ENCODE assay signal across 10 cellular contexts in the genomic region with DNA sequence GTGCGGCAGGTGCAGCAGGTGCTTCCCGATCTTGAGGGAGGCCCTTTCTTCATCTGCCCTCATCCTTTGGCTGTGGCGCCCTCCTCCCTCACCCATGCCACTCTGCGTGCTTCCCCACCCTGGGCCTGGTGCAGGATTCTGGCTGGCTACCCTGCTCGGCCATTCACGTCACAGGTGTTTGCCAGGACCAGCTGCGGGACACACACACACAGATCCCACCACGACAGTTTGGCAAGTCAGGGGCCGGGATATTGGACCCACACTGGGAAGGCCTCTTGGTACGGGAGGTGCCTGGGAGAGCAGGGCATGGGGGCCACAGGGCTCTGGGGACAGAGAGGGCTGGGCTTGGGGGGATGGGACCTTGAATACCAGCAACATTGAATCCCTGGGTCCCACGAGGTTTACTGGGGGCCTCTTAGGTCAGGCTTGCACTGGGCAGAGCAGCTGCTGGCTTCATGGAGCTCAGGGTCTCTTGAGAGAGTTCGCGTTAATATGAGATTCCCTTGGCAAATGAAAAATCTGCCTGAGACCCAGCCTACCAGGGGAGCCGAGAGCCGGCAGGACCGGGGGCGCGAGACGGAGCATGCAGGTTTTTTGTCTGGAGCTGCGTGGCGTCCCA. TPM values are rescaled to one million over a fixed set of nuclear protein-coding genes. Genes with fewer than 3 reads are reported as not detected.
A peak's percentile ranks its signal among the peaks of the same experiment; 100 is the strongest.
DNase-seq lines count a peak whose midpoint lies in the region; ATAC-seq, FAIRE-seq and TF ChIP-seq lines count a peak whose summit lies in the region.
"Had no signal": no experiment of that assay in that cellular context is flagged by ENCODE, and none has a peak within 500 bp of the region (broad histone marks: within the 10 kb centered on the region; RNA-seq: fewer than 3 reads in every experiment).

No MANE protein-coding gene starts in this region.

- H3K27ac ChIP-seq in CD4-positive, alpha-beta T cell (ENCODE audit: low read depth, low read length): peak overlapping the region; percentile 40
- no peak overlapping the region for H3K27ac ChIP-seq in muscle layer of duodenum (ENCODE audit: low read length)
- no peak overlapping the region for H3K27ac ChIP-seq in ovary

- H3K36me3 ChIP-seq in muscle layer of duodenum (ENCODE audit: control insufficient read depth in 1 of 2, insufficient read depth in 2 of 2, low read length in 2 of 2) (no peaks in the 10 kb centered on the region), ovary (no peaks in the 10 kb centered on the region)
- H3K36me3 ChIP-seq: MG63 had no signal

- 70 to 77% (median 76%) methylated on average over 21 of the region's 21 CpGs for WGBS in ovary, 3 donors

- FAIRE-seq in GM19239 (lab: Jason Lieb, UNC): peak; percentile 47
- FAIRE-seq: H54 had no signal

- CTCF ChIA-PET in CD4-positive, alpha-beta T cell (lab: Charles Lee): interaction anchor here (0.8 to 1.7 kb wide), 5 partner anchors 16 to 525 kb away, joined by 3 to 4 read pairs (median 3); no protein-coding TSS in a partner anchor

- H3K4me1 Mint-ChIP-seq in CD4-positive, alpha-beta T cell (ENCODE audit: low read depth): peaks cover 96% of the 10 kb centered on the region
- peaks cover 52% of the 10 kb centered on the region for H3K4me1 Mint-ChIP-seq in activated T-helper 17 cell treated with anti-CD3 and anti-CD28 coated beads, Interleukin-2, amount 50 U/mL, for 72 hours

- H3K9me3 Mint-ChIP-seq in CD4-positive, alpha-beta T cell: no peaks in the 10 kb centered on the region
- peaks cover 4% of the 10 kb centered on the region for H3K9me3 Mint-ChIP-seq in activated T-helper 17 cell treated with anti-CD3 and anti-CD28 coated beads, Interleukin-2, amount 50 U/mL, for 72 hours

- no peak for DNase-seq in CD4-positive, alpha-beta T cell
- DNase-seq in GM19239 (ENCODE audit: insufficient read length, low spot score): no peak
- no peak for DNase-seq in GM10266 (ENCODE audit: extremely low spot score)
- DNase-seq in stimulated activated CD4-positive, alpha-beta T cell treated with anti-CD3 and anti-CD28 coated beads, Interleukin-2, amount 100 ng/mL, for 24 hours: no peak
- DNase-seq in ovary: no peak
- DNase-seq: MG63 had no signal

- TF ChIP-seq POLR2A in ovary (IDR thresholded peaks at IDR 0.05): no peak

- intact Hi-C loops in CD4-positive, alpha-beta T cell (cut with DNase I, micrococcal nuclease): loop anchor here in 1 of 2 experiments (2.0 kb wide), 1 partner anchor 15 kb away; a partner anchor contains a TSS
- intact Hi-C loops in ovary (cut with DNase I): no loop called here

- H3K4me1 ChIP-seq in muscle layer of duodenum (ENCODE audit: control insufficient read depth in 1 of 2, insufficient read depth in 2 of 2, low read length in 2 of 2) (peaks cover 7 to 30% of the 10 kb centered on the region in 2 donors), ovary (ENCODE audit: insufficient read depth) (peaks cover 8% of the 10 kb centered on the region)

- H3K27me3 ChIP-seq in CD4-positive, alpha-beta T cell (ENCODE audit: control insufficient read depth, insufficient read depth, low read length): no peaks in the 10 kb centered on the region
- H3K27me3 ChIP-seq in muscle layer of duodenum (ENCODE audit: low read depth, low read length) (no peaks in the 10 kb centered on the region), ovary (no peaks in the 10 kb centered on the region)
- H3K27me3 ChIP-seq: MG63 had no signal

- POLR2A ChIA-PET in CD4-positive, alpha-beta T cell (lab: Charles Lee): interaction anchor here (1.1 to 6.4 kb wide), 4 partner anchors 8 to 465 kb away, joined by 3 to 77 read pairs (median 22); a partner anchor contains a TSS

- H3K4me3 ChIP-seq in muscle layer of duodenum (ENCODE audit: low read depth in 1 of 2, low read length in 2 of 2) (peak overlapping the region; percentile 4 to 21), ovary (no peak overlapping the region)
- H3K4me3 ChIP-seq: MG63 had no signal

- no peak for TF ChIP-seq EP300 in ovary (IDR thresholded peaks at IDR 0.05)

- no peak for TF ChIP-seq CTCF in CD4-positive, alpha-beta T cell (IDR thresholded peaks at IDR 0.05)
- TF ChIP-seq CTCF in GM10266 (IDR thresholded peaks at IDR 0.05; ENCODE audit: control insufficient read depth, insufficient read depth, low read depth, missing control alignments): no peak
- TF ChIP-seq CTCF in ovary (IDR thresholded peaks at IDR 0.05): no peak

- ATAC-seq in CD4-positive, alpha-beta T cell (ENCODE audit: poor library complexity): no peak
- ATAC-seq in activated T-helper 17 cell treated with anti-CD3 and anti-CD28 coated beads, Interleukin-2, amount 50 U/mL, for 72 hours (replicated peaks): no peak
- no peak for ATAC-seq in HG03342 (IDR thresholded peaks at IDR 0.05; ENCODE audit: unreplicated experiment)

- peak overlapping the region; percentile 100 for H3K27ac Mint-ChIP-seq in CD4-positive, alpha-beta T cell
- peak overlapping the region; percentile 38 for H3K27ac Mint-ChIP-seq in activated T-helper 17 cell treated with anti-CD3 and anti-CD28 coated beads, Interleukin-2, amount 50 U/mL, for 72 hours

- H3K36me3 Mint-ChIP-seq in CD4-positive, alpha-beta T cell (ENCODE audit: low read depth): peaks cover 39% of the 10 kb centered on the region
- H3K36me3 Mint-ChIP-seq in activated T-helper 17 cell treated with anti-CD3 and anti-CD28 coated beads, Interleukin-2, amount 50 U/mL, for 72 hours (ENCODE audit: low read depth): peaks cover 72% of the 10 kb centered on the region

- H3K9me3 ChIP-seq in CD4-positive, alpha-beta T cell (ENCODE audit: control insufficient read depth, low read length): no peaks in the 10 kb centered on the region
- H3K9me3 ChIP-seq in muscle layer of duodenum (ENCODE audit: control insufficient read depth in 1 of 2, low read length in 2 of 2) (no peaks in the 10 kb centered on the region), ovary (no peaks in the 10 kb centered on the region)
- H3K9me3 ChIP-seq: MG63 had no signal

- H3K27me3 Mint-ChIP-seq in CD4-positive, alpha-beta T cell: no peaks in the 10 kb centered on the region
- no peaks in the 10 kb centered on the region for H3K27me3 Mint-ChIP-seq in activated T-helper 17 cell treated with anti-CD3 and anti-CD28 coated beads, Interleukin-2, amount 50 U/mL, for 72 hours

- peak overlapping the region; percentile 81 for H3K4me3 Mint-ChIP-seq in CD4-positive, alpha-beta T cell
- H3K4me3 Mint-ChIP-seq in activated T-helper 17 cell treated with anti-CD3 and anti-CD28 coated beads, Interleukin-2, amount 50 U/mL, for 72 hours: peak overlapping the region; percentile 96

RNA-seq across cellular contexts. Expression of a gene that starts 15.1 kb away (rescaled TPM):
- total RNA-seq in CD4-positive, alpha-beta T cell: 100 to 1,000 TPM; 136 to 147 TPM
- total RNA-seq in activated T-helper 17 cell treated with anti-CD3 and anti-CD28 coated beads, Interleukin-2, amount 50 U/mL, for 72 hours: 100 to 1,000 TPM; 156 to 173 TPM
- 10 to 100 TPM; 23.4 to 78.9 (median 39.5) TPM for total RNA-seq in ovary
- polyA plus RNA-seq in ovary: 10 to 100 TPM; 10.2 to 10.7 TPM
